8 cellular contexts compared by ENCODE assay signal in genomic region chr17:64357191-64357981, GRCh38. TPM values are rescaled to one million over a fixed set of nuclear protein-coding genes. Genes with fewer than 3 reads are reported as not detected.
DNase-seq lines count a peak whose midpoint lies in the region; ATAC-seq lines count a peak whose summit lies in the region.

No MANE protein-coding gene starts in this region.

- no peak overlapping the region for H3K4me2 ChIP-seq in neuronal stem cell (ENCODE audit: insufficient read depth, low read length, poor library complexity, severe bottlenecking)

- no peaks in the 10 kb centered on the region for H3K36me3 ChIP-seq in neuronal stem cell (replicated peaks in 1 of 2; ENCODE audit: control insufficient read depth in 2 of 2, insufficient read depth in 2 of 2, low read length in 2 of 2)

- WGBS in neuronal stem cell (ENCODE audit: extremely low coverage in 2 of 2, insufficient read length in 2 of 2, insufficient replicate concordance in 1 of 2), 2 donors: no CpG with 5 or more reads among the region's 11 CpGs

- no peak overlapping the region for H3K9ac ChIP-seq in neuronal stem cell (ENCODE audit: low read depth, low read length, poor library complexity)

- H3K9me3 ChIP-seq in neuronal stem cell (replicated peaks in 1 of 2; ENCODE audit: control insufficient read depth in 2 of 2, insufficient read depth in 1 of 2, low read depth in 1 of 2, low read length in 2 of 2): no peaks in the 10 kb centered on the region

- H4K91ac ChIP-seq in neuronal stem cell (ENCODE audit: low read depth, low read length, poor library complexity): no peak overlapping the region

- H2AK5ac ChIP-seq in neuronal stem cell (ENCODE audit: low read depth, low read length): no peak overlapping the region

- no peak overlapping the region for H3K14ac ChIP-seq in neuronal stem cell (ENCODE audit: low read length)

- no peak overlapping the region for H2BK15ac ChIP-seq in neuronal stem cell (ENCODE audit: low read length)

- no peaks in the 10 kb centered on the region for H3K27me3 ChIP-seq in neuronal stem cell (ENCODE audit: control insufficient read depth in 3 of 3, insufficient read depth in 3 of 3, low read depth in 1 of 3, low read length in 3 of 3)

- no peak overlapping the region for H2BK5ac ChIP-seq in neuronal stem cell (ENCODE audit: low read length)

- H4K8ac ChIP-seq in neuronal stem cell (ENCODE audit: low read depth, low read length): no peak overlapping the region

- no peaks in the 10 kb centered on the region for H3K79me1 ChIP-seq in neuronal stem cell (ENCODE audit: low read depth, low read length)

- H2AFZ ChIP-seq in neuronal stem cell (ENCODE audit: low read length): no peak overlapping the region

- H3K23ac ChIP-seq in neuronal stem cell (ENCODE audit: low read depth, low read length, poor library complexity): no peak overlapping the region

- DNase-seq in NCI-H748 (lab: John Stamatoyannopoulos, UW; ENCODE audit: unreplicated experiment) (peak; percentile 50), NCI-H748 treated with DMSO at 0.1 percent for 48 hours (lab: John Stamatoyannopoulos, UW) (no peak), anterior cingulate cortex (lab: John Stamatoyannopoulos, UW) (peak in 35 of 58 donors; percentile 7 to 79 (median 30)), inferior parietal cortex (ENCODE audit: extremely low spot score) (peak; percentile 66), midbrain (lab: John Stamatoyannopoulos, UW) (no peak), neuronal stem cell (ENCODE audit: low spot score) (no peak)

- H2BK120ac ChIP-seq in neuronal stem cell (ENCODE audit: low read depth, low read length): no peak overlapping the region

- H2BK12ac ChIP-seq in neuronal stem cell (ENCODE audit: low read length): no peak overlapping the region

- no peak overlapping the region for H3K4me3 ChIP-seq in neuronal stem cell (ENCODE audit: low read length in 2 of 2)

- H3K4ac ChIP-seq in neuronal stem cell (ENCODE audit: low read length): no peak overlapping the region

- no peaks in the 10 kb centered on the region for H3K4me1 ChIP-seq in neuronal stem cell (ENCODE audit: control insufficient read depth in 2 of 2, insufficient read depth in 1 of 2, low read depth in 1 of 2, low read length in 2 of 2)

- no peak overlapping the region for H3K18ac ChIP-seq in neuronal stem cell (ENCODE audit: low read length)

- no peak for ATAC-seq in GM18858 (IDR thresholded peaks at IDR 0.05; ENCODE audit: unreplicated experiment)
- ATAC-seq in GM21381 (IDR thresholded peaks at IDR 0.05; ENCODE audit: unreplicated experiment): no peak

- no peak overlapping the region for H3K27ac ChIP-seq in neuronal stem cell (replicated peaks; ENCODE audit: low read length)

RNA-seq across cellular contexts. Expression of gene PECAM1, which starts 33.3 kb away (rescaled TPM):
- polyA plus RNA-seq in neuronal stem cell (2013, experiment 1 of 2): 0.03 TPM
- polyA plus RNA-seq in neuronal stem cell (2013, experiment 2 of 2): 0.03 TPM

Comparison
In these comparisons a context has a peak if more than half of its experiments do, and no peak if none do; other contexts are left out.
1. DNase-seq: peak in NCI-H748 (single experiment), anterior cingulate cortex (35 of 58) and inferior parietal cortex (single experiment); none in NCI-H748 treated with DMSO at 0.1 percent for 48 hours (single experiment), midbrain (single experiment) and neuronal stem cell (single experiment).